26 cellular contexts compared by ENCODE assay signal in the genomic region with DNA sequence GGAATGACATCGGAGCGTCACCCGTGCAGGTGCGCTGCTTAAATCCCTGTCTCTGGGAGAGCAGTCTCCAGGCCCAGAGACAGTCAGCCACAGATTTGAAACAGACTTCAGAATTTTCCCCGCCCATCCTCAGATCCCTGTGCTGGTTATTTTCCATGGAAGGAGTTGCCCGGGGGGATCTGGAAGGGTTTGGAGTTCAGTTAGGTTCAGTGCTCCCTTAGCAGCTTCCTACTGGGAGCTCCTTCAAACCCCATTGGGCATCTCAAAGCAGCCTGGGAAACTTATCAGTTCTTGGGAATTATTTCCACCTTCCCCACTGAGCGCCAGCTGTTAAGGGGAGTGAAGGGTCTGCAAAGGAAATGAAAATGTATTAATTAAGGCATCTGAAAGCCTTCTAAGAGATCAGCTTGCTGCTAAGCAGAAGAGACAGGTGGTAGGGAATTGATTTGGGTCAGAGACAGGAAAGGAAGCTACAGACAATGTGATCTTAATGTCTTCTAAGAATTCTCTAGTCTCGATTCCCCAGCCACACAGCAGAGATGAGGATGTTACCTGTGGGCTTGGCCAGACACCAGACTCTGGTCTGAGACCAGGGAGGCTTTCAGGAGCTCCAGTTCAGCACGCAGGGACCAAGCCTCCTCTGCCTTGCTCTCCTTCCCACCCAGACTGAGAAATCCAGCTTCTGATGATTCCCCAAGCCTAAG.
DNase-seq lines count a peak whose midpoint lies in the region; ATAC-seq, FAIRE-seq and TF ChIP-seq lines count a peak whose summit lies in the region.
"Had no signal": no experiment of that assay in that cellular context is flagged by ENCODE, and none has a peak within 500 bp of the region (broad histone marks: within the 10 kb centered on the region; RNA-seq: fewer than 3 reads in every experiment).

No MANE protein-coding gene starts in this region.

- no peaks in the 10 kb centered on the region for H3K23me2 ChIP-seq in H1 (ENCODE audit: low read depth, low read length)

- H3K14ac ChIP-seq in H1 (ENCODE audit: insufficient read length): no peak overlapping the region

- peak; percentile 77 for DNase-seq in GM12865 (ENCODE audit: low read depth)
- peak; percentile 39 for DNase-seq in NCI-H2227 (lab: John Stamatoyannopoulos, UW; ENCODE audit: unreplicated experiment)
- DNase-seq in H1 (ENCODE audit: low read depth in 1 of 2, low spot score in 2 of 2): no peak
- DNase-seq in cerebellar nuclear complex (lab: John Stamatoyannopoulos, UW): no peak
- no peak for DNase-seq in foreskin melanocyte
- DNase-seq: ACHN; activated CD4-positive, alpha-beta T cell treated with anti-CD3 and anti-CD28 coated beads for 1 hour; activated CD8-positive, alpha-beta T cell treated with anti-CD3 and anti-CD28 coated beads for 36 hours; activated gamma-delta T cell; activated naive CD8-positive, alpha-beta T cell treated with anti-CD3 and anti-CD28 coated beads, Interleukin-2, amount 50 U/mL, for 24 hours; effector CD8-positive, alpha-beta T cell; erythroblast; GOT3; left lung; midbrain; natural killer cell; NCI-H1436 treated with DMSO at 0.1 percent for 48 hours; NCI-H2107; NCI-H526 treated with DMSO at 0.1 percent for 48 hours; small intestine; stimulated activated CD4-positive, alpha-beta T cell treated with anti-CD3 and anti-CD28 coated beads, Interleukin-2, amount 100 ng/mL, for 24 hours had no signal

- no peak overlapping the region for H2AK5ac ChIP-seq in H1 (ENCODE audit: low read depth, low read length)

- no peak overlapping the region for H3K18ac ChIP-seq in H1 (ENCODE audit: extremely low read depth, low read length)

- POLR2A ChIA-PET in H1 (lab: Charles Lee; ENCODE audit: partially characterized antibody): interaction anchor here (1.2 kb wide), 1 partner anchor 9 kb away, joined by 4 read pairs; no protein-coding TSS in a partner anchor

- H2BK12ac ChIP-seq in H1 (ENCODE audit: low read depth, low read length): no peak overlapping the region

- TF ChIP-seq RAD21 in H1 (IDR thresholded peaks at IDR 0.05 in 1 of 2, conservative IDR thresholded peaks at IDR 0.05 in 1 of 2; ENCODE audit: low read depth in 2 of 2, low read length in 2 of 2): no peak

- no peak overlapping the region for H2BK20ac ChIP-seq in H1 (ENCODE audit: low read length)

- H2BK5ac ChIP-seq in H1 (ENCODE audit: low read depth, low read length): no peak overlapping the region

- TF ChIP-seq CTCF in GM12865 (IDR thresholded peaks at IDR 0.05; ENCODE audit: insufficient read depth, low read depth, low read length, missing control alignments) (no peak), H1 (IDR thresholded peaks at IDR 0.05; ENCODE audit: control extremely low read depth in 1 of 3, insufficient read depth in 1 of 3, low read depth in 1 of 3, low read length in 3 of 3) (no peak)

- no peak overlapping the region for H4K8ac ChIP-seq in H1 (ENCODE audit: extremely low read depth, insufficient read depth, low read length)

- H3K4me2 ChIP-seq in H1 (ENCODE audit: insufficient read depth in 1 of 2, low read depth in 2 of 2, low read length in 2 of 2): no peak overlapping the region

- no peaks in the 10 kb centered on the region for H3K36me3 ChIP-seq in H1 (ENCODE audit: control insufficient read depth in 2 of 4, insufficient read depth in 4 of 4, low read length in 3 of 4)
- H3K36me3 ChIP-seq: left lung had no signal

- no peak overlapping the region; a peak in 1 of 7 replicates for H3K9ac ChIP-seq in H1 (replicated peaks in 1 of 4; ENCODE audit: extremely low read depth in 1 of 4, low read depth in 3 of 4, low read length in 3 of 4)

- H3K4ac ChIP-seq in H1 (replicated peaks; ENCODE audit: insufficient read length, low read depth, low read length): no peak overlapping the region

- H3K4me1 ChIP-seq in H1 (replicated peaks in 1 of 4; ENCODE audit: control insufficient read depth in 3 of 4, insufficient read depth in 4 of 4, low read length in 3 of 4): no peaks in the 10 kb centered on the region
- H3K4me1 ChIP-seq: left lung had no signal

- no peak overlapping the region for H4K91ac ChIP-seq in H1 (replicated peaks; ENCODE audit: insufficient read length, low read length)

- no peaks in the 10 kb centered on the region for H3K9me3 ChIP-seq in H1 (ENCODE audit: insufficient read depth in 2 of 2, low read depth in 1 of 2, low read length in 1 of 2)
- H3K9me3 ChIP-seq: left lung had no signal

- CTCF ChIA-PET in H1 (lab: Charles Lee; ENCODE audit: partially characterized antibody): interaction anchor here (0.7 to 10.7 kb wide), 7 partner anchors 9 to 202 kb away, joined by 3 to 158 read pairs (median 5); no protein-coding TSS in a partner anchor

- no peaks in the 10 kb centered on the region for H3K79me1 ChIP-seq in H1 (ENCODE audit: low read depth, low read length)

- H3K27me3 ChIP-seq in H1 (replicated peaks in 1 of 4; ENCODE audit: control insufficient read depth in 3 of 4, extremely low read depth in 1 of 4, insufficient read depth in 3 of 4, low read length in 3 of 4): no peaks in the 10 kb centered on the region; a peak in 1 of 7 replicates
- H3K27me3 ChIP-seq: left lung had no signal

- no peaks in the 10 kb centered on the region for H4K20me1 ChIP-seq in H1 (replicated peaks in 1 of 2; ENCODE audit: control insufficient read depth in 1 of 2, insufficient read depth in 2 of 2, low read length in 2 of 2)

- peak; percentile 54 for ATAC-seq in GM21723 (IDR thresholded peaks at IDR 0.05; ENCODE audit: unreplicated experiment)
- ATAC-seq in HG03460 (IDR thresholded peaks at IDR 0.05; ENCODE audit: unreplicated experiment): no peak
- ATAC-seq in GM21447 (IDR thresholded peaks at IDR 0.05; ENCODE audit: unreplicated experiment): no peak
- ATAC-seq: activated CD8-positive, alpha-beta T cell treated with anti-CD3 and anti-CD28 coated beads for 36 hours; activated naive CD8-positive, alpha-beta T cell treated with anti-CD3 and anti-CD28 coated beads, Interleukin-2, amount 50 U/mL, for 24 hours; left lung had no signal

- no peak overlapping the region for H4K5ac ChIP-seq in H1 (ENCODE audit: insufficient read length, low read depth, low read length)

- TF ChIP-seq EP300 in H1 (IDR thresholded peaks at IDR 0.05; ENCODE audit: borderline replicate concordance in 1 of 2, low read depth in 2 of 2, low read length in 2 of 2): no peak

- H3K56ac ChIP-seq in H1 (replicated peaks; ENCODE audit: insufficient read length, low read depth, low read length): no peak overlapping the region

- no peaks in the 10 kb centered on the region for H3K79me2 ChIP-seq in H1 (ENCODE audit: control insufficient read depth in 1 of 2, insufficient read depth in 2 of 2, low read length in 2 of 2)

- no peak overlapping the region for H2BK15ac ChIP-seq in H1 (ENCODE audit: low read length)

- H3K4me3 ChIP-seq in GM12865 (ENCODE audit: low read depth, low read length) (no peak overlapping the region), H1 (ENCODE audit: extremely low read depth in 1 of 4, insufficient read depth in 2 of 4, low read depth in 3 of 4, low read length in 4 of 4) (no peak overlapping the region)
- H3K4me3 ChIP-seq: left lung had no signal

- no peak for TF ChIP-seq POLR2A in H1 (IDR thresholded peaks at IDR 0.05; ENCODE audit: control extremely low read depth in 1 of 2, low read depth in 2 of 2, low read length in 2 of 2)

- H2AFZ ChIP-seq in H1 (ENCODE audit: low read length): no peak overlapping the region

- whole genome bisulfite sequencing in H1 (ENCODE audit: extremely low coverage in 1 of 2, insufficient coverage in 1 of 2, insufficient read length in 1 of 2, insufficient replicate concordance in 2 of 2, low coverage in 1 of 2, low lambda C conversion rate in 2 of 2, missing lambda C conversion rate in 1 of 2), 2 experiments: 81% methylated on average over 9 of the region's 9 CpGs; no CpG with 5 or more reads in 1 of the 2 experiments

- no peak overlapping the region for H3K27ac ChIP-seq in H1 (ENCODE audit: low read depth, low read length)
- H3K27ac ChIP-seq: left lung, RWPE1 had no signal

- H2BK120ac ChIP-seq in H1 (replicated peaks; ENCODE audit: low read depth, low read length): no peak overlapping the region

- peak; percentile 48 for FAIRE-seq in H1 (lab: Jason Lieb, UNC)
- FAIRE-seq: small intestine, TTC549 had no signal

- no peak overlapping the region for H3K23ac ChIP-seq in H1 (ENCODE audit: insufficient read length)

TF ChIP-seq in H1, 55 proteins besides CTCF, POLR2A, EP300 and RAD21:
- no peak for TF ChIP-seq GTF2F1 (IDR thresholded peaks at IDR 0.05; ENCODE audit: borderline replicate concordance, low read depth, low read length)
- no peak for TF ChIP-seq SIRT6 (IDR thresholded peaks at IDR 0.05; ENCODE audit: low read length)
- TF ChIP-seq RNF2 (IDR thresholded peaks at IDR 0.05; ENCODE audit: borderline replicate concordance, low read depth, low read length, missing control alignments, poor library complexity, severe bottlenecking): no peak
- no peak for TF ChIP-seq SP2 (IDR thresholded peaks at IDR 0.05; ENCODE audit: low read length)
- no peak for TF ChIP-seq EZH2 (IDR thresholded peaks at IDR 0.05; ENCODE audit: low read depth, low read length, severe bottlenecking)
- TF ChIP-seq POU5F1 (IDR thresholded peaks at IDR 0.05; ENCODE audit: low read depth, low read length): no peak
- no peak for TF ChIP-seq CTBP2 (IDR thresholded peaks at IDR 0.05; ENCODE audit: borderline replicate concordance, insufficient read depth, insufficient read length, low read length)
- TF ChIP-seq KDM1A (IDR thresholded peaks at IDR 0.05; ENCODE audit: borderline replicate concordance, low read length): no peak
- TF ChIP-seq, protein P1, sequence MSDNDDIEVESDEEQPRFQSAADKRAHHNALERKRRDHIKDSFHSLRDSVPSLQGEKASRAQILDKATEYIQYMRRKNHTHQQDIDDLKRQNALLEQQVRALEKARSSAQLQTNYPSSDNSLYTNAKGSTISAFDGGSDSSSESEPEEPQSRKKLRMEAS (IDR thresholded peaks at IDR 0.05): no peak
- TF ChIP-seq, protein P2, sequence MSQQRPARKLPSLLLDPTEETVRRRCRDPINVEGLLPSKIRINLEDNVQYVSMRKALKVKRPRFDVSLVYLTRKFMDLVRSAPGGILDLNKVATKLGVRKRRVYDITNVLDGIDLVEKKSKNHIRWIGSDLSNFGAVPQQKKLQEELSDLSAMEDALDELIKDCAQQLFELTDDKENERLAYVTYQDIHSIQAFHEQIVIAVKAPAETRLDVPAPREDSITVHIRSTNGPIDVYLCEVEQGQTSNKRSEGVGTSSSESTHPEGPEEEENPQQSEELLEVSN (IDR thresholded peaks at IDR 0.05): no peak
- no peak for TF ChIP-seq JUN (IDR thresholded peaks at IDR 0.05; ENCODE audit: low read depth, low read length)

Comparison
In these comparisons a context has a peak if more than half of its experiments do, and no peak if none do; other contexts are left out.
1. DNase-seq: peak in GM12865 (single experiment) and NCI-H2227 (single experiment); none in H1 (0 of 2), cerebellar nuclear complex (0 of 2) and foreskin melanocyte (single experiment).